ENCODE assay signal across 16 cellular contexts in genomic region chr12:91142184-91142583, GRCh38. TPM values are rescaled to one million over a fixed set of nuclear protein-coding genes. Genes with fewer than 3 reads are reported as not detected.
DNase-seq lines count a peak whose midpoint lies in the region; ATAC-seq and TF ChIP-seq lines count a peak whose summit lies in the region.
"Had no signal": no experiment of that assay in that cellular context is flagged by ENCODE, and none has a peak within 500 bp of the region (broad histone marks: within the 10 kb centered on the region; RNA-seq: fewer than 3 reads in every experiment).

No MANE protein-coding gene starts in this region.

- H3K4me3 ChIP-seq in body of pancreas (no peak overlapping the region), left ventricle myocardium inferior (no peak overlapping the region)

- TF ChIP-seq CTCF in body of pancreas (IDR thresholded peaks at IDR 0.05) (no peak), left ventricle myocardium inferior (IDR thresholded peaks at IDR 0.05; ENCODE audit: borderline replicate concordance) (no peak)

- H3K9me3 ChIP-seq in body of pancreas (no peaks in the 10 kb centered on the region), left ventricle myocardium inferior (replicated peaks) (no peaks in the 10 kb centered on the region)

- H3K9me3 Mint-ChIP-seq in activated CD4-positive, alpha-beta T cell treated with anti-CD3 and anti-CD28 coated beads for 36 hours (ENCODE audit: low read depth), result no peaks in the 10 kb centered on the region
- H3K9me3 Mint-ChIP-seq: activated T-helper 17 cell treated with anti-CD3 and anti-CD28 coated beads, Interleukin-2, amount 50 U/mL, for 72 hours had no signal

- peak; percentile 38 for ATAC-seq in body of pancreas
- peak; percentile 48 for ATAC-seq in sciatic nerve
- no peak for ATAC-seq in activated CD4-positive, alpha-beta T cell treated with anti-CD3 and anti-CD28 coated beads for 36 hours
- no peak for ATAC-seq in activated CD4-positive, CD25-positive, alpha-beta regulatory T cell treated with anti-CD3 and anti-CD28 coated beads, Interleukin-2, amount 50 U/mL, for 24 hours
- ATAC-seq: activated CD8-positive, alpha-beta T cell treated with anti-CD3 and anti-CD28 coated beads, Interleukin-2, amount 10 ng/mL, durations not matched to agents 7 days and 5 days; activated T-helper 17 cell treated with anti-CD3 and anti-CD28 coated beads, Interleukin-2, amount 50 U/mL, for 72 hours; SK-N-SH treated with all-trans-retinoic acid at 6 μM for 48 hours had no signal

- H3K4me1 Mint-ChIP-seq in activated CD4-positive, alpha-beta T cell treated with anti-CD3 and anti-CD28 coated beads for 36 hours, result no peaks in the 10 kb centered on the region
- H3K4me1 Mint-ChIP-seq: activated T-helper 17 cell treated with anti-CD3 and anti-CD28 coated beads, Interleukin-2, amount 50 U/mL, for 72 hours; naive B cell had no signal

- intact Hi-C loops in body of pancreas (cut with DNase I), result no loop called here
- intact Hi-C loops in left ventricle myocardium inferior (cut with micrococcal nuclease), result no loop called here
- intact Hi-C loops in sciatic nerve (cut with DNase I), result no loop called here
- intact Hi-C loops in activated CD4-positive, alpha-beta T cell treated with anti-CD3 and anti-CD28 coated beads for 36 hours (cut with DNase I, micrococcal nuclease), result no loop called here

- H3K4me3 Mint-ChIP-seq in activated CD4-positive, alpha-beta T cell treated with anti-CD3 and anti-CD28 coated beads for 36 hours, result no peak overlapping the region
- H3K4me3 Mint-ChIP-seq: activated CD8-positive, alpha-beta T cell treated with anti-CD3 and anti-CD28 coated beads, Interleukin-2, amount 10 ng/mL, durations not matched to agents 7 days and 5 days; activated T-helper 17 cell treated with anti-CD3 and anti-CD28 coated beads, Interleukin-2, amount 50 U/mL, for 72 hours; naive B cell had no signal

- no peak for TF ChIP-seq POLR2A in body of pancreas (IDR thresholded peaks at IDR 0.05)

- H3K27ac Mint-ChIP-seq in activated CD4-positive, alpha-beta T cell treated with anti-CD3 and anti-CD28 coated beads for 36 hours, result no peak overlapping the region
- H3K27ac Mint-ChIP-seq: activated CD8-positive, alpha-beta T cell treated with anti-CD3 and anti-CD28 coated beads, Interleukin-2, amount 10 ng/mL, durations not matched to agents 7 days and 5 days; activated T-helper 17 cell treated with anti-CD3 and anti-CD28 coated beads, Interleukin-2, amount 50 U/mL, for 72 hours; naive B cell had no signal

- H3K27me3 ChIP-seq in body of pancreas (no peaks in the 10 kb centered on the region), left ventricle myocardium inferior (ENCODE audit: low read depth) (no peaks in the 10 kb centered on the region)

- WGBS in body of pancreas, 2 donors, result 57 to 61% methylated on average over 4 of the region's 4 CpGs

- H3K27ac ChIP-seq in body of pancreas, result no peak overlapping the region
- H3K27ac ChIP-seq in left ventricle myocardium inferior (replicated peaks), result peak overlapping the region; percentile 65

- H3K4me1 ChIP-seq in body of pancreas, result peaks cover 8% of the 10 kb centered on the region
- H3K4me1 ChIP-seq in left ventricle myocardium inferior, result peaks cover 14% of the 10 kb centered on the region

- H3K27me3 Mint-ChIP-seq in activated CD4-positive, alpha-beta T cell treated with anti-CD3 and anti-CD28 coated beads for 36 hours, result peaks cover 4% of the 10 kb centered on the region

- H3K36me3 Mint-ChIP-seq in activated CD4-positive, alpha-beta T cell treated with anti-CD3 and anti-CD28 coated beads for 36 hours (ENCODE audit: low read depth), result no peaks in the 10 kb centered on the region
- H3K36me3 Mint-ChIP-seq: naive B cell had no signal

- CTCF ChIA-PET in activated CD4-positive, alpha-beta T cell treated with anti-CD3 and anti-CD28 coated beads for 36 hours (lab: Charles Lee), result no interaction called here

- H3K36me3 ChIP-seq in body of pancreas (replicated peaks in 1 of 2; ENCODE audit: insufficient read depth in 1 of 2, low read depth in 2 of 2), result no peaks in the 10 kb centered on the region
- H3K36me3 ChIP-seq in left ventricle myocardium inferior, result no peaks in the 10 kb centered on the region

- DNase-seq in Ammon's horn (ENCODE audit: low spot score), result peak; percentile 3
- DNase-seq in body of pancreas, result no peak
- no peak for DNase-seq in left ventricle myocardium inferior
- no peak for DNase-seq in sciatic nerve (ENCODE audit: low spot score)
- DNase-seq in activated naive CD4-positive, alpha-beta T cell (lab: John Stamatoyannopoulos, UW), result no peak
- no peak for DNase-seq in activated CD4-positive, alpha-beta T cell treated with anti-CD3 and anti-CD28 coated beads for 36 hours
- no peak for DNase-seq in NCI-H2227 (lab: John Stamatoyannopoulos, UW; ENCODE audit: unreplicated experiment)
- DNase-seq: activated CD8-positive, alpha-beta T cell treated with anti-CD3 and anti-CD28 coated beads, Interleukin-2, amount 10 ng/mL, durations not matched to agents 7 days and 5 days; naive B cell; NCI-H187 treated with DMSO at 0.1 percent for 48 hours; NCI-H510A treated with DMSO at 0.1 percent for 48 hours; stimulated activated CD8-positive, alpha-beta memory T cell treated with anti-CD3 and anti-CD28 coated beads, Interleukin-4, amount 100 ng/mL, for 48 hours had no signal

- POLR2A ChIA-PET in activated CD4-positive, alpha-beta T cell treated with anti-CD3 and anti-CD28 coated beads for 36 hours (lab: Charles Lee), result no interaction called here

RNA-seq across cellular contexts. Expression of gene LUM, which starts 30.9 kb away (rescaled TPM):
- total RNA-seq in body of pancreas (10 to 100 TPM; 35.9 to 93.7 TPM), left ventricle myocardium inferior (115 TPM), sciatic nerve (206 TPM)
- total RNA-seq in activated CD4-positive, alpha-beta T cell treated with anti-CD3 and anti-CD28 coated beads for 36 hours, result not detected
- total RNA-seq: activated CD8-positive, alpha-beta T cell treated with anti-CD3 and anti-CD28 coated beads, Interleukin-2, amount 10 ng/mL, durations not matched to agents 7 days and 5 days; activated T-helper 17 cell treated with anti-CD3 and anti-CD28 coated beads, Interleukin-2, amount 50 U/mL, for 72 hours; OCI-LY7 had no signal

RNA-seq across cellular contexts. Expression of gene DCN, which starts 40.4 kb away (rescaled TPM):
- 100 to 1,000 TPM; 301 to 314 TPM for total RNA-seq in body of pancreas
- total RNA-seq in left ventricle myocardium inferior, result 716 TPM
- total RNA-seq in sciatic nerve, result 2,017 TPM
- total RNA-seq in activated CD4-positive, alpha-beta T cell treated with anti-CD3 and anti-CD28 coated beads for 36 hours, result not detected
- total RNA-seq: activated CD8-positive, alpha-beta T cell treated with anti-CD3 and anti-CD28 coated beads, Interleukin-2, amount 10 ng/mL, durations not matched to agents 7 days and 5 days; activated T-helper 17 cell treated with anti-CD3 and anti-CD28 coated beads, Interleukin-2, amount 50 U/mL, for 72 hours; OCI-LY7 had no signal

Comparison
In these comparisons a context has a peak if more than half of its experiments do, and no peak if none do; other contexts are left out.
1. ATAC-seq: peak in body of pancreas (single experiment) and sciatic nerve (single experiment); none in activated CD4-positive, alpha-beta T cell treated with anti-CD3 and anti-CD28 coated beads for 36 hours (single experiment) and activated CD4-positive, CD25-positive, alpha-beta regulatory T cell treated with anti-CD3 and anti-CD28 coated beads, Interleukin-2, amount 50 U/mL, for 24 hours (0 of 2).
2. RNA of gene LUM, which starts 30.9 kb away (total RNA-seq): 206 TPM in sciatic nerve (single experiment), 115 TPM in left ventricle myocardium inferior (single experiment) and 35.9 to 93.7 TPM in body of pancreas; not detected in activated CD4-positive, alpha-beta T cell treated with anti-CD3 and anti-CD28 coated beads for 36 hours; every median in the first group is over 10 times any median in the second.
3. RNA of gene DCN, which starts 40.4 kb away (total RNA-seq): 2,017 TPM in sciatic nerve (single experiment), 716 TPM in left ventricle myocardium inferior (single experiment) and 301 to 314 TPM in body of pancreas; not detected in activated CD4-positive, alpha-beta T cell treated with anti-CD3 and anti-CD28 coated beads for 36 hours; every median in the first group is over 100 times any median in the second.